ENCODE assay signal across 9 cellular contexts in genomic region chr3:48564022-48564421, GRCh38. TPM values are rescaled to one million over a fixed set of nuclear protein-coding genes. Genes with fewer than 3 reads are reported as not detected.
A peak's percentile ranks its signal among the peaks of the same experiment; 100 is the strongest.
DNase-seq lines count a peak whose midpoint lies in the region; TF ChIP-seq lines count a peak whose summit lies in the region.
"Had no signal": no experiment of that assay in that cellular context is flagged by ENCODE, and none has a peak within 500 bp of the region (broad histone marks: within the 10 kb centered on the region; RNA-seq: fewer than 3 reads in every experiment).

No MANE protein-coding gene starts in this region.

- peaks cover 20% of the 10 kb centered on the region for H3K4me1 Mint-ChIP-seq in activated naive CD4-positive, alpha-beta T cell treated with anti-CD3 and anti-CD28 coated beads, Interleukin-2, amount 10 ng/mL, durations not matched to agents 7 days and 5 days

- CTCF ChIA-PET in activated naive CD4-positive, alpha-beta T cell treated with anti-CD3 and anti-CD28 coated beads, Interleukin-2, amount 10 ng/mL, durations not matched to agents 7 days and 5 days (lab: Charles Lee) = interaction anchor here (0.7 to 1.5 kb wide), 2 partner anchors 10 to 71 kb away, joined by 3 read pairs; partner anchors contain the start of gene SLC26A6
- CTCF ChIA-PET in A673 (lab: Charles Lee) = no interaction called here

- H3K4me3 ChIP-seq in NT2/D1 (ENCODE audit: insufficient read length, low read depth) (no peak overlapping the region), osteoblast (ENCODE audit: insufficient read depth, low read length) (no peak overlapping the region), A673 (ENCODE audit: low read depth, low read length, poor library complexity, severe bottlenecking) (no peak overlapping the region)
- H3K4me3 ChIP-seq: thoracic aorta had no signal

- H3K9ac ChIP-seq in NT2/D1 (ENCODE audit: insufficient read length, low read depth) = peak overlapping the region; percentile 16

- H3K9me3 Mint-ChIP-seq in activated naive CD4-positive, alpha-beta T cell treated with anti-CD3 and anti-CD28 coated beads, Interleukin-2, amount 10 ng/mL, durations not matched to agents 7 days and 5 days = no peaks in the 10 kb centered on the region

- no peak overlapping the region for H3K27ac Mint-ChIP-seq in activated naive CD4-positive, alpha-beta T cell treated with anti-CD3 and anti-CD28 coated beads, Interleukin-2, amount 10 ng/mL, durations not matched to agents 7 days and 5 days

- H3K27me3 Mint-ChIP-seq in activated naive CD4-positive, alpha-beta T cell treated with anti-CD3 and anti-CD28 coated beads, Interleukin-2, amount 10 ng/mL, durations not matched to agents 7 days and 5 days = peaks cover 33% of the 10 kb centered on the region

- peak overlapping the region; percentile 58 for H3K4me2 ChIP-seq in osteoblast (ENCODE audit: insufficient read depth, low read length)

- H3K4me1 ChIP-seq in NT2/D1 (ENCODE audit: insufficient read depth, insufficient read length) (peaks cover 35% of the 10 kb centered on the region), osteoblast (ENCODE audit: insufficient read depth, low read length) (peaks cover 62% of the 10 kb centered on the region), A673 (ENCODE audit: insufficient read depth, low read length, poor library complexity, severe bottlenecking) (peaks cover 9% of the 10 kb centered on the region)

- H3K9me3 ChIP-seq in NT2/D1 (ENCODE audit: insufficient read depth, low read length) (no peaks in the 10 kb centered on the region), osteoblast (ENCODE audit: low read depth, low read length) (no peaks in the 10 kb centered on the region), A673 (ENCODE audit: low read depth, low read length, poor library complexity, severe bottlenecking) (no peaks in the 10 kb centered on the region)
- H3K9me3 ChIP-seq: thoracic aorta had no signal

- BruUV-seq in A673 (replicated peaks; lab: Mats Ljungman, UMichigan) = no TSS peak

- DNase-seq in EH (ENCODE audit: low read depth) (peak; percentile 92), NT2/D1 (ENCODE audit: low read depth, low spot score) (no peak), osteoblast (ENCODE audit: insufficient read length, low spot score, missing footprints) (peak; percentile 99), cerebellar cortex (ENCODE audit: low spot score) (no peak), A673 (ENCODE audit: low spot score) (no peak), NCI-H1930 (lab: John Stamatoyannopoulos, UW) (no peak)
- DNase-seq in activated naive CD4-positive, alpha-beta T cell treated with anti-CD3 and anti-CD28 coated beads, Interleukin-2, amount 10 ng/mL, durations not matched to agents 7 days and 5 days = no peak

- POLR2A ChIA-PET in A673 (lab: Charles Lee; ENCODE audit: low non-redundant PET) = no interaction called here

- H3K27ac ChIP-seq in cingulate gyrus (ENCODE audit: low read depth, low read length) (peak overlapping the region; percentile 19), osteoblast (ENCODE audit: low read depth, low read length) (peak overlapping the region; percentile 98), A673 (ENCODE audit: low read depth, low read length, poor library complexity, severe bottlenecking) (no peak overlapping the region)
- H3K27ac ChIP-seq: thoracic aorta had no signal

- intact Hi-C loops in A673 (cut with micrococcal nuclease; ENCODE audit: unreplicated experiment) = no loop called here

- H3K79me2 ChIP-seq in osteoblast (ENCODE audit: insufficient read depth, low read length) = peaks cover 7% of the 10 kb centered on the region

- H3K36me3 Mint-ChIP-seq in activated naive CD4-positive, alpha-beta T cell treated with anti-CD3 and anti-CD28 coated beads, Interleukin-2, amount 10 ng/mL, durations not matched to agents 7 days and 5 days = no peaks in the 10 kb centered on the region

- no peak overlapping the region for H3K4me3 Mint-ChIP-seq in activated naive CD4-positive, alpha-beta T cell treated with anti-CD3 and anti-CD28 coated beads, Interleukin-2, amount 10 ng/mL, durations not matched to agents 7 days and 5 days

- no peaks in the 10 kb centered on the region for H4K20me1 ChIP-seq in osteoblast (ENCODE audit: insufficient read depth, low read length)

- peak; percentile 5 for TF ChIP-seq CTCF in osteoblast (IDR thresholded peaks at IDR 0.05; ENCODE audit: extremely low read depth, low read depth, low read length)
- TF ChIP-seq CTCF in A673 (conservative IDR thresholded peaks at IDR 0.05; ENCODE audit: low read depth, low read length) = no peak

- H3K36me3 ChIP-seq in NT2/D1 (ENCODE audit: insufficient read depth, insufficient read length, low read length) (peaks cover 70% of the 10 kb centered on the region), osteoblast (ENCODE audit: insufficient read depth, low read length) (no peaks in the 10 kb centered on the region), A673 (ENCODE audit: insufficient read depth, low read length, poor library complexity, severe bottlenecking) (no peaks in the 10 kb centered on the region)
- H3K36me3 ChIP-seq: thoracic aorta had no signal

- H3K27me3 ChIP-seq in NT2/D1 (ENCODE audit: insufficient read depth, insufficient read length) (no peaks in the 10 kb centered on the region), osteoblast (ENCODE audit: insufficient read depth, low read length) (no peaks in the 10 kb centered on the region), A673 (replicated peaks; ENCODE audit: insufficient read depth, low read depth, low read length, poor library complexity) (no peaks in the 10 kb centered on the region)

- H2AFZ ChIP-seq in osteoblast (ENCODE audit: low read length) = peak overlapping the region; percentile 84

RNA-seq across cellular contexts. Expression of gene UCN2, which starts 0.4 kb away (rescaled TPM):
- total RNA-seq in osteoblast (0.29 and 0.72 TPM in 2 replicates), A673 (2021) (0.49 and 0.81 TPM in 2 replicates)

RNA-seq across cellular contexts. Expression of gene PFKFB4, which starts 7.4 kb away (rescaled TPM):
- total RNA-seq in osteoblast = 12.3 and 12.4 TPM in 2 replicates
- total RNA-seq in A673 (2021) = 5.0 and 7.2 TPM in 2 replicates

RNA-seq across cellular contexts. Expression of gene COL7A1, which starts 31.1 kb away (rescaled TPM):
- 12.7 and 21.4 TPM in 2 replicates for total RNA-seq in osteoblast
- 16.4 and 24.8 TPM in 2 replicates for total RNA-seq in A673 (2021)

RNA-seq across cellular contexts. Expression of gene UQCRC1, which starts 45.4 kb away (rescaled TPM):
- total RNA-seq in osteoblast (299 and 308 TPM in 2 replicates), A673 (2021) (189 and 215 TPM in 2 replicates)

RNA-seq across cellular contexts. Expression of gene TMEM89, which starts 57.5 kb away (rescaled TPM):
- total RNA-seq in osteoblast (0.59 TPM in 1 of 2 replicates, not detected in the other), A673 (2021) (0.50 TPM in 1 of 2 replicates, not detected in the other)

Comparison
In these comparisons a context has a peak if more than half of its experiments do, and no peak if none do; other contexts are left out.
1. DNase-seq: peak in EH (single experiment) and osteoblast (single experiment); none in NT2/D1 (single experiment), cerebellar cortex (single experiment), activated naive CD4-positive, alpha-beta T cell treated with anti-CD3 and anti-CD28 coated beads, Interleukin-2, amount 10 ng/mL, durations not matched to agents 7 days and 5 days (single experiment), A673 (single experiment) and NCI-H1930 (0 of 2).